In genomic region chrX:19642517-19643109, GRCh38 we compare ENCODE assay signal across 1 cellular context.
TF ChIP-seq lines count a peak whose summit lies in the region.

No MANE protein-coding gene starts in this region.

TF ChIP-seq in GM23338, 12 proteins besides CTCF, POLR2A, EP300 and RAD21 (continued from another document):
- TF ChIP-seq NANOG (IDR thresholded peaks at IDR 0.05; ENCODE audit: borderline replicate concordance): no peak
- TF ChIP-seq ZNF114 (CRISPR knock-in tag; IDR thresholded peaks at IDR 0.05): no peak
- TF ChIP-seq EZH2 (IDR thresholded peaks at IDR 0.05; ENCODE audit: low read depth, unreplicated experiment): no peak
- no peak for TF ChIP-seq JUNB (IDR thresholded peaks at IDR 0.05; ENCODE audit: unreplicated experiment)
- no peak for TF ChIP-seq POLR2AphosphoS5 (IDR thresholded peaks at IDR 0.05; ENCODE audit: low read depth)
- TF ChIP-seq, protein P1, sequence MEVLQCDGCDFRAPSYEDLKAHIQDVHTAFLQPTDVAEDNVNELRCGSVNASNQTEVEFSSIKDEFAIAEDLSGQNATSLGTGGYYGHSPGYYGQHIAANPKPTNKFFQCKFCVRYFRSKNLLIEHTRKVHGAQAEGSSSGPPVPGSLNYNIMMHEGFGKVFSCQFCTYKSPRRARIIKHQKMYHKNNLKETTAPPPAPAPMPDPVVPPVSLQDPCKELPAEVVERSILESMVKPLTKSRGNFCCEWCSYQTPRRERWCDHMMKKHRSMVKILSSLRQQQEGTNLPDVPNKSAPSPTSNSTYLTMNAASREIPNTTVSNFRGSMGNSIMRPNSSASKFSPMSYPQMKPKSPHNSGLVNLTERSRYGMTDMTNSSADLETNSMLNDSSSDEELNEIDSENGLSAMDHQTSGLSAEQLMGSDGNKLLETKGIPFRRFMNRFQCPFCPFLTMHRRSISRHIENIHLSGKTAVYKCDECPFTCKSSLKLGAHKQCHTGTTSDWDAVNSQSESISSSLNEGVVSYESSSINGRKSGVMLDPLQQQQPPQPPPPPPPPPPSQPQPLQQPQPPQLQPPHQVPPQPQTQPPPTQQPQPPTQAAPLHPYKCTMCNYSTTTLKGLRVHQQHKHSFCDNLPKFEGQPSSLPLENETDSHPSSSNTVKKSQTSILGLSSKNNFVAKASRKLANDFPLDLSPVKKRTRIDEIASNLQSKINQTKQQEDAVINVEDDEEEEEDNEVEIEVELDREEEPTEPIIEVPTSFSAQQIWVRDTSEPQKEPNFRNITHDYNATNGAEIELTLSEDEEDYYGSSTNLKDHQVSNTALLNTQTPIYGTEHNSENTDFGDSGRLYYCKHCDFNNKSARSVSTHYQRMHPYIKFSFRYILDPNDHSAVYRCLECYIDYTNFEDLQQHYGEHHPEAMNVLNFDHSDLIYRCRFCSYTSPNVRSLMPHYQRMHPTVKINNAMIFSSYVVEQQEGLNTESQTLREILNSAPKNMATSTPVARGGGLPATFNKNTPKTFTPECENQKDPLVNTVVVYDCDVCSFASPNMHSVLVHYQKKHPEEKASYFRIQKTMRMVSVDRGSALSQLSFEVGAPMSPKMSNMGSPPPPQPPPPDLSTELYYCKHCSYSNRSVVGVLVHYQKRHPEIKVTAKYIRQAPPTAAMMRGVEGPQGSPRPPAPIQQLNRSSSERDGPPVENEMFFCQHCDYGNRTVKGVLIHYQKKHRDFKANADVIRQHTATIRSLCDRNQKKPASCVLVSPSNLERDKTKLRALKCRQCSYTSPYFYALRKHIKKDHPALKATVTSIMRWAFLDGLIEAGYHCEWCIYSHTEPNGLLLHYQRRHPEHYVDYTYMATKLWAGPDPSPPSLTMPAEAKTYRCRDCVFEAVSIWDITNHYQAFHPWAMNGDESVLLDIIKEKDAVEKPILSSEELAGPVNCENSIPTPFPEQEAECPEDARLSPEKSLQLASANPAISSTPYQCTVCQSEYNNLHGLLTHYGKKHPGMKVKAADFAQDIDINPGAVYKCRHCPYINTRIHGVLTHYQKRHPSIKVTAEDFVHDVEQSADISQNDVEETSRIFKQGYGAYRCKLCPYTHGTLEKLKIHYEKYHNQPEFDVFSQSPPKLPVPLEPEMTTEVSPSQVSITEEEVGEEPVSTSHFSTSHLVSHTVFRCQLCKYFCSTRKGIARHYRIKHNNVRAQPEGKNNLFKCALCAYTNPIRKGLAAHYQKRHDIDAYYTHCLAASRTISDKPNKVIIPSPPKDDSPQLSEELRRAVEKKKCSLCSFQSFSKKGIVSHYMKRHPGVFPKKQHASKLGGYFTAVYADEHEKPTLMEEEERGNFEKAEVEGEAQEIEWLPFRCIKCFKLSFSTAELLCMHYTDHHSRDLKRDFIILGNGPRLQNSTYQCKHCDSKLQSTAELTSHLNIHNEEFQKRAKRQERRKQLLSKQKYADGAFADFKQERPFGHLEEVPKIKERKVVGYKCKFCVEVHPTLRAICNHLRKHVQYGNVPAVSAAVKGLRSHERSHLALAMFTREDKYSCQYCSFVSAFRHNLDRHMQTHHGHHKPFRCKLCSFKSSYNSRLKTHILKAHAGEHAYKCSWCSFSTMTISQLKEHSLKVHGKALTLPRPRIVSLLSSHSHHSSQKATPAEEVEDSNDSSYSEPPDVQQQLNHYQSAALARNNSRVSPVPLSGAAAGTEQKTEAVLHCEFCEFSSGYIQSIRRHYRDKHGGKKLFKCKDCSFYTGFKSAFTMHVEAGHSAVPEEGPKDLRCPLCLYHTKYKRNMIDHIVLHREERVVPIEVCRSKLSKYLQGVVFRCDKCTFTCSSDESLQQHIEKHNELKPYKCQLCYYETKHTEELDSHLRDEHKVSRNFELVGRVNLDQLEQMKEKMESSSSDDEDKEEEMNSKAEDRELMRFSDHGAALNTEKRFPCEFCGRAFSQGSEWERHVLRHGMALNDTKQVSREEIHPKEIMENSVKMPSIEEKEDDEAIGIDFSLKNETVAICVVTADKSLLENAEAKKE (CRISPR knock-in tag; IDR thresholded peaks at IDR 0.05): no peak
- no peak for TF ChIP-seq STAT1 (IDR thresholded peaks at IDR 0.05; ENCODE audit: unreplicated experiment)
